8 cellular contexts compared by ENCODE assay signal in genomic region chr6:2931970-2932748, GRCh38. TPM values are rescaled to one million over a fixed set of nuclear protein-coding genes. Genes with fewer than 3 reads are reported as not detected.
DNase-seq lines count a peak whose midpoint lies in the region; ATAC-seq, FAIRE-seq and TF ChIP-seq lines count a peak whose summit lies in the region.

No MANE protein-coding gene starts in this region.

- H3K27me3 Mint-ChIP-seq in activated T-cell treated with anti-CD3 and anti-CD28 coated beads, Interleukin-2, amount 50 U/mL, for 72 hours (ENCODE audit: low read depth) = no peaks in the 10 kb centered on the region
- peaks cover 5% of the 10 kb centered on the region for H3K27me3 Mint-ChIP-seq in neural crest cell (ENCODE audit: low read depth)
- H3K27me3 Mint-ChIP-seq in stimulated activated naive CD8-positive, alpha-beta T cell treated with anti-CD3 and anti-CD28 coated beads, Interleukin-15, amount 100 ng/mL, for 72 hours = no peaks in the 10 kb centered on the region

- H3K4me1 ChIP-seq in Karpas-422 (ENCODE audit: low read length) (peaks cover 6% of the 10 kb centered on the region), Peyer's patch (peaks cover 0 to 4% (median 2%) of the 10 kb centered on the region in 4 donors)

- H3K27ac ChIP-seq in Karpas-422 (ENCODE audit: low read length) = no peak overlapping the region
- H3K27ac ChIP-seq in Peyer's patch = peak overlapping the region in 1 of 4 donors; percentile 11

- H3K27ac Mint-ChIP-seq in activated T-cell treated with anti-CD3 and anti-CD28 coated beads, Interleukin-2, amount 50 U/mL, for 72 hours = no peak overlapping the region
- H3K27ac Mint-ChIP-seq in neural crest cell (ENCODE audit: unreplicated experiment) = no peak overlapping the region
- peak overlapping the region in 1 of 2 donors; percentile 10 for H3K27ac Mint-ChIP-seq in stimulated activated naive CD8-positive, alpha-beta T cell treated with anti-CD3 and anti-CD28 coated beads, Interleukin-15, amount 100 ng/mL, for 72 hours

- no peaks in the 10 kb centered on the region for H3K79me2 ChIP-seq in Karpas-422 (ENCODE audit: low read length)

- no peaks in the 10 kb centered on the region for H3K36me3 ChIP-seq in Karpas-422 (ENCODE audit: insufficient read depth, low read length)
- H3K36me3 ChIP-seq in Peyer's patch = no peaks in the 10 kb centered on the region

- H3K9me2 ChIP-seq in Karpas-422 (replicated peaks; ENCODE audit: insufficient read depth, low read length) = no peaks in the 10 kb centered on the region

- no peak overlapping the region for H3K4me2 ChIP-seq in Karpas-422 (ENCODE audit: low read depth, low read length, poor library complexity, severe bottlenecking)

- no peak for FAIRE-seq in D721Med (lab: Jason Lieb, UNC)

- ATAC-seq in GM21717 (IDR thresholded peaks at IDR 0.05; ENCODE audit: unreplicated experiment) = peak; percentile 77
- peak; percentile 70 to 84 for ATAC-seq in activated T-cell treated with anti-CD3 and anti-CD28 coated beads, Interleukin-2, amount 50 U/mL, for 72 hours (replicated peaks in 1 of 2)
- ATAC-seq in stimulated activated naive CD8-positive, alpha-beta T cell treated with anti-CD3 and anti-CD28 coated beads, Interleukin-15, amount 100 ng/mL, for 72 hours = peak; percentile 86

- no peak overlapping the region for H2AFZ ChIP-seq in Karpas-422 (ENCODE audit: low read length)

- no peaks in the 10 kb centered on the region for H3K9me3 ChIP-seq in Karpas-422 (ENCODE audit: low read length)
- H3K9me3 ChIP-seq in Peyer's patch = no peaks in the 10 kb centered on the region

- H3K4me3 Mint-ChIP-seq in activated T-cell treated with anti-CD3 and anti-CD28 coated beads, Interleukin-2, amount 50 U/mL, for 72 hours = peak overlapping the region; percentile 24 to 48
- no peak overlapping the region for H3K4me3 Mint-ChIP-seq in neural crest cell
- H3K4me3 Mint-ChIP-seq in stimulated activated naive CD8-positive, alpha-beta T cell treated with anti-CD3 and anti-CD28 coated beads, Interleukin-15, amount 100 ng/mL, for 72 hours = peak overlapping the region in 1 of 2 donors; percentile 33

- H3K4me1 Mint-ChIP-seq in activated T-cell treated with anti-CD3 and anti-CD28 coated beads, Interleukin-2, amount 50 U/mL, for 72 hours (ENCODE audit: low read depth) = peaks cover 31% of the 10 kb centered on the region
- peaks cover 9% of the 10 kb centered on the region for H3K4me1 Mint-ChIP-seq in neural crest cell
- H3K4me1 Mint-ChIP-seq in stimulated activated naive CD8-positive, alpha-beta T cell treated with anti-CD3 and anti-CD28 coated beads, Interleukin-15, amount 100 ng/mL, for 72 hours = peaks cover 24% of the 10 kb centered on the region

- H3K27me3 ChIP-seq in Karpas-422 (ENCODE audit: low read length) = no peaks in the 10 kb centered on the region
- H3K27me3 ChIP-seq in Peyer's patch = no peaks in the 10 kb centered on the region

- H3K9me3 Mint-ChIP-seq in activated T-cell treated with anti-CD3 and anti-CD28 coated beads, Interleukin-2, amount 50 U/mL, for 72 hours = peaks cover 4 to 5% of the 10 kb centered on the region in 2 donors
- no peaks in the 10 kb centered on the region for H3K9me3 Mint-ChIP-seq in neural crest cell
- H3K9me3 Mint-ChIP-seq in stimulated activated naive CD8-positive, alpha-beta T cell treated with anti-CD3 and anti-CD28 coated beads, Interleukin-15, amount 100 ng/mL, for 72 hours = peaks cover 10 to 14% of the 10 kb centered on the region in 2 donors

- H4K20me1 ChIP-seq in Karpas-422 (ENCODE audit: insufficient read depth, low read depth, low read length) = no peaks in the 10 kb centered on the region

- peaks cover 12 to 17% of the 10 kb centered on the region in 2 donors for H3K36me3 Mint-ChIP-seq in activated T-cell treated with anti-CD3 and anti-CD28 coated beads, Interleukin-2, amount 50 U/mL, for 72 hours (ENCODE audit: insufficient read depth in 2 of 2)
- H3K36me3 Mint-ChIP-seq in neural crest cell (ENCODE audit: low read depth) = no peaks in the 10 kb centered on the region

- no peak overlapping the region for H3K4me3 ChIP-seq in Karpas-422 (ENCODE audit: low read length)
- peak overlapping the region; percentile 10 to 42 (median 26) for H3K4me3 ChIP-seq in Peyer's patch

- TF ChIP-seq CTCF in D721Med (IDR thresholded peaks at IDR 0.05; ENCODE audit: insufficient read depth, missing control alignments) = peak; percentile 88
- peak; percentile 87 to 98 (median 96) for TF ChIP-seq CTCF in Peyer's patch (IDR thresholded peaks at IDR 0.05)
- peak; percentile 98 for TF ChIP-seq CTCF in neural crest cell (conservative IDR thresholded peaks at IDR 0.05)

- no peak for TF ChIP-seq POLR2A in Peyer's patch (IDR thresholded peaks at IDR 0.05)

- DNase-seq in D721Med (ENCODE audit: insufficient read length, low spot score) (peak; percentile 67), Karpas-422 (peak; percentile 91), Peyer's patch (peak; percentile 86 to 96 (median 91)), fibroblast of peridontal ligament (ENCODE audit: extremely low read depth) (peak; percentile 67), neural crest cell (ENCODE audit: low read depth, low spot score) (peak; percentile 85)
- peak; percentile 83 to 88 for DNase-seq in activated T-cell treated with anti-CD3 and anti-CD28 coated beads, Interleukin-2, amount 50 U/mL, for 72 hours
- peak; percentile 77 to 86 for DNase-seq in stimulated activated naive CD8-positive, alpha-beta T cell treated with anti-CD3 and anti-CD28 coated beads, Interleukin-15, amount 100 ng/mL, for 72 hours

- peak overlapping the region; percentile 16; the same call in 1 of the 2 replicates for H3K9ac ChIP-seq in Karpas-422 (ENCODE audit: low read length)

RNA-seq across cellular contexts. Expression of gene SERPINB9, which starts 29.1 kb away (rescaled TPM):
- total RNA-seq in Karpas-422 (2014; rRNA removed; shearing (Covaris generic); ENCODE audit: low replicate concordance) = 55.6 and 107 TPM in 2 replicates
- total RNA-seq in Peyer's patch = 10 to 100 TPM in 1 of 4 donors, 1 to 10 TPM in 3; 2.9 to 13.2 (median 4.0) TPM
- total RNA-seq in activated T-cell treated with anti-CD3 and anti-CD28 coated beads, Interleukin-2, amount 50 U/mL, for 72 hours = 10 to 100 TPM; 70.7 to 96.1 TPM
- total RNA-seq in neural crest cell = 9.2 and 9.4 TPM in 2 replicates

RNA-seq across cellular contexts. Expression of gene SERPINB6, which starts 39.2 kb away (rescaled TPM):
- not detected in 2 replicates for total RNA-seq in Karpas-422 (2014; rRNA removed; shearing (Covaris generic); ENCODE audit: low replicate concordance)
- 100 to 1,000 TPM; 170 to 462 (median 219) TPM for total RNA-seq in Peyer's patch
- 100 to 1,000 TPM in 1 of 2 donors, 10 to 100 TPM in 1; 64.9 to 114 TPM for total RNA-seq in activated T-cell treated with anti-CD3 and anti-CD28 coated beads, Interleukin-2, amount 50 U/mL, for 72 hours
- 20.1 and 21.3 TPM in 2 replicates for total RNA-seq in neural crest cell

Comparison
In these comparisons a context has a peak if more than half of its experiments do, and no peak if none do; other contexts are left out.
1. RNA of gene SERPINB6, which starts 39.2 kb away (total RNA-seq): 170 to 462 TPM in Peyer's patch, 64.9 to 114 TPM in activated T-cell treated with anti-CD3 and anti-CD28 coated beads, Interleukin-2, amount 50 U/mL, for 72 hours and 20.1 to 21.3 TPM in neural crest cell; not detected in Karpas-422; every median in the first group is over 10 times any median in the second.
2. Peak in every context shown above with its lines, with median percentiles within 50 percentile points of each other: DNase-seq, CTCF ChIP-seq and ATAC-seq.